1 cellular context compared by ENCODE assay signal in genomic region chr16:4327386-4327781, GRCh38.
TF ChIP-seq lines count a peak whose summit lies in the region.

No MANE protein-coding gene starts in this region.

TF ChIP-seq in endothelial cell of umbilical vein, 7 proteins besides CTCF, POLR2A, EP300 and RAD21:
- TF ChIP-seq MAX (IDR thresholded peaks at IDR 0.05; ENCODE audit: insufficient read depth, insufficient read length) = no peak
- TF ChIP-seq MYC (IDR thresholded peaks at IDR 0.05; ENCODE audit: low read depth, low read length) = no peak
- TF ChIP-seq EZH2 (IDR thresholded peaks at IDR 0.05; ENCODE audit: borderline replicate concordance, low read depth, low read length, severe bottlenecking) = no peak
